22 cellular contexts compared by ENCODE assay signal in genomic region chr16:29864205-29864604, GRCh38. TPM values are rescaled to one million over a fixed set of nuclear protein-coding genes. Genes with fewer than 3 reads are reported as not detected.
A peak's percentile ranks its signal among the peaks of the same experiment; 100 is the strongest.
DNase-seq lines count a peak whose midpoint lies in the region; ATAC-seq, FAIRE-seq and TF ChIP-seq lines count a peak whose summit lies in the region.
"Had no signal": no experiment of that assay in that cellular context is flagged by ENCODE, and none has a peak within 500 bp of the region (broad histone marks: within the 10 kb centered on the region; RNA-seq: fewer than 3 reads in every experiment).

No MANE protein-coding gene starts in this region.

- H2AFZ ChIP-seq in mammary epithelial cell (ENCODE audit: low read depth, low read length) = no peak overlapping the region
- no peak overlapping the region for H2AFZ ChIP-seq in H1 (ENCODE audit: low read length)

- no peak overlapping the region for H3K14ac ChIP-seq in H1 (ENCODE audit: insufficient read length)

- H3K27me3 ChIP-seq in mammary epithelial cell (ENCODE audit: insufficient read depth, low read length) = no peaks in the 10 kb centered on the region
- no peaks in the 10 kb centered on the region for H3K27me3 ChIP-seq in H1 (replicated peaks in 1 of 4; ENCODE audit: control insufficient read depth in 3 of 4, extremely low read depth in 1 of 4, insufficient read depth in 3 of 4, low read length in 3 of 4)
- H3K27me3 ChIP-seq in ascending aorta = no peaks in the 10 kb centered on the region

- H3K27me3 Mint-ChIP-seq in MCF 10A (ENCODE audit: insufficient read depth, unreplicated experiment) (no peaks in the 10 kb centered on the region), immature natural killer cell (ENCODE audit: low read depth in 3 of 3) (peaks cover 0 to 5% (median 2%) of the 10 kb centered on the region in 3 donors)
- H3K27me3 Mint-ChIP-seq: activated naive CD8-positive, alpha-beta T cell; type B pancreatic cell had no signal

- H3K23ac ChIP-seq in H1 (ENCODE audit: insufficient read length) = no peak overlapping the region

- H2BK20ac ChIP-seq in H1 (ENCODE audit: low read length) = no peak overlapping the region

- dilution Hi-C loops in mammary epithelial cell (cut with HindIII; ENCODE audit: low sequenced_read_pairs) = loop anchor here (5.0 kb wide), 1 partner anchor 78 kb away; no protein-coding TSS in a partner anchor

- no peak overlapping the region for H2AK5ac ChIP-seq in H1 (ENCODE audit: low read depth, low read length)

- peaks cover 9% of the 10 kb centered on the region for H3K79me1 ChIP-seq in H1 (ENCODE audit: low read depth, low read length)

- TF ChIP-seq EP300 in H1 (IDR thresholded peaks at IDR 0.05; ENCODE audit: borderline replicate concordance in 1 of 2, low read depth in 2 of 2, low read length in 2 of 2) = no peak

- 0 out of 2 replicates have a peak overlapping the region, but pooled peaks have one; percentile 17 for H2BK12ac ChIP-seq in H1 (ENCODE audit: low read depth, low read length)

- H4K91ac ChIP-seq in H1 (replicated peaks; ENCODE audit: insufficient read length, low read length) = no peak overlapping the region

- H3K27ac ChIP-seq in mammary epithelial cell (ENCODE audit: insufficient read depth, low read depth, low read length) (no peak overlapping the region), H1 (ENCODE audit: low read depth, low read length) (no peak overlapping the region), ascending aorta (no peak overlapping the region)

- H3K9me3 ChIP-seq in mammary epithelial cell (replicated peaks; ENCODE audit: insufficient read depth, low read length) (no peaks in the 10 kb centered on the region), H1 (ENCODE audit: insufficient read depth in 2 of 2, low read depth in 1 of 2, low read length in 1 of 2) (no peaks in the 10 kb centered on the region), ascending aorta (no peaks in the 10 kb centered on the region)

- no peak for FAIRE-seq in H1 (lab: Jason Lieb, UNC)
- FAIRE-seq: islet of Langerhans had no signal

- H3K9me3 Mint-ChIP-seq in MCF 10A (ENCODE audit: unreplicated experiment) (no peaks in the 10 kb centered on the region), immature natural killer cell (no peaks in the 10 kb centered on the region)
- H3K9me3 Mint-ChIP-seq in stimulated activated effector memory CD8-positive, alpha-beta T cell treated with anti-CD3 and anti-CD28 coated beads, Interleukin-12 subunit alpha, Interleukin-12 subunit beta, amount 100 ng/mL, for 72 hours = no peaks in the 10 kb centered on the region
- H3K9me3 Mint-ChIP-seq: activated T-helper 2 cell treated with anti-CD3 and anti-CD28 coated beads, Interferon-gamma antibody, Interleukin-2, Interleukin-4, amounts not matched to agents 10 μg/mL and 5 μg/mL and 100 μg/mL, durations not matched to agents 14 hours and 24 hours and 36 hours; memory B cell; type B pancreatic cell had no signal

- H3K4ac ChIP-seq in H1 (replicated peaks; ENCODE audit: insufficient read length, low read depth, low read length) = peak overlapping the region; percentile 81

- 83% methylated on average over 7 of the region's 9 CpGs for WGBS in mammary epithelial cell (ENCODE audit: low coverage, missing lambda C conversion rate)
- WGBS in H1 (ENCODE audit: extremely low coverage in 1 of 2, insufficient coverage in 1 of 2, insufficient read length in 1 of 2, insufficient replicate concordance in 2 of 2, low coverage in 1 of 2, low lambda C conversion rate in 2 of 2, missing lambda C conversion rate in 1 of 2), 2 experiments = 88% methylated on average over 8 of the region's 9 CpGs; no CpG with 5 or more reads in 1 of the 2 experiments

- H3K27ac Mint-ChIP-seq in MCF 10A (ENCODE audit: low read depth, unreplicated experiment) (no peak overlapping the region), immature natural killer cell (peak overlapping the region in 1 of 6 donors; percentile 49)
- no peak overlapping the region for H3K27ac Mint-ChIP-seq in stimulated activated effector memory CD8-positive, alpha-beta T cell treated with anti-CD3 and anti-CD28 coated beads, Interleukin-12 subunit alpha, Interleukin-12 subunit beta, amount 100 ng/mL, for 72 hours

- in situ Hi-C loops in mammary epithelial cell (cut with MboI; ENCODE audit: low sequenced_read_pairs in 2 of 2) = no loop called here

- TF ChIP-seq RAD21 in H1 (IDR thresholded peaks at IDR 0.05 in 1 of 2, conservative IDR thresholded peaks at IDR 0.05 in 1 of 2; ENCODE audit: low read depth in 2 of 2, low read length in 2 of 2) = no peak

- no peaks in the 10 kb centered on the region for H4K20me1 ChIP-seq in mammary epithelial cell (ENCODE audit: insufficient read depth, low read length)
- peaks cover 0 to 5% of the 10 kb centered on the region in 2 experiments for H4K20me1 ChIP-seq in H1 (replicated peaks in 1 of 2; ENCODE audit: control insufficient read depth in 1 of 2, insufficient read depth in 2 of 2, low read length in 2 of 2)

- H3K9ac ChIP-seq in mammary epithelial cell (ENCODE audit: insufficient read depth, low read length) (no peak overlapping the region), H1 (replicated peaks in 1 of 4; ENCODE audit: extremely low read depth in 1 of 4, low read depth in 3 of 4, low read length in 3 of 4) (no peak overlapping the region)

- H3K4me1 Mint-ChIP-seq in MCF 10A (ENCODE audit: insufficient read depth, unreplicated experiment) (peaks cover 14% of the 10 kb centered on the region), immature natural killer cell (peaks cover 24 to 26% of the 10 kb centered on the region in 2 donors)
- peaks cover 19% of the 10 kb centered on the region for H3K4me1 Mint-ChIP-seq in stimulated activated effector memory CD8-positive, alpha-beta T cell treated with anti-CD3 and anti-CD28 coated beads, Interleukin-12 subunit alpha, Interleukin-12 subunit beta, amount 100 ng/mL, for 72 hours

- no peak overlapping the region for H2BK5ac ChIP-seq in H1 (ENCODE audit: low read depth, low read length)

- H4K5ac ChIP-seq in H1 (ENCODE audit: insufficient read length, low read depth, low read length) = no peak overlapping the region

- H3K4me3 Mint-ChIP-seq in MCF 10A (ENCODE audit: unreplicated experiment) = peak overlapping the region; percentile 99
- H3K4me3 Mint-ChIP-seq in stimulated activated effector memory CD8-positive, alpha-beta T cell treated with anti-CD3 and anti-CD28 coated beads, Interleukin-12 subunit alpha, Interleukin-12 subunit beta, amount 100 ng/mL, for 72 hours = peak overlapping the region; percentile 97
- no peak overlapping the region for H3K4me3 Mint-ChIP-seq in immature natural killer cell

- H3K79me2 ChIP-seq in mammary epithelial cell (ENCODE audit: insufficient read depth, low read length) = peaks cover 17% of the 10 kb centered on the region
- peaks cover 0 to 9% of the 10 kb centered on the region in 2 experiments; a peak in 2 of 4 replicates for H3K79me2 ChIP-seq in H1 (ENCODE audit: control insufficient read depth in 1 of 2, insufficient read depth in 2 of 2, low read length in 2 of 2)

- POLR2A ChIA-PET in MCF 10A (lab: Yijun Ruan, JAX) (interaction anchor here (1.1 to 2.1 kb wide), 3 partner anchors 17 to 131 kb away, joined by 3 to 8 read pairs (median 8); partner anchors contain the start of genes ASPHD1 and HIRIP3), H1 (lab: Charles Lee; ENCODE audit: partially characterized antibody) (interaction anchor here (0.6 to 2.4 kb wide), 6 partner anchors 9 to 74 kb away, joined by 3 to 9 read pairs (median 4); partner anchors contain the start of genes KIF22 and PAGR1)

- CTCF ChIA-PET in MCF 10A (lab: Yijun Ruan, JAX) = interaction anchor here (0.6 to 1.9 kb wide), 3 partner anchors 13 to 57 kb away, joined by 3 to 7 read pairs (median 6); no protein-coding TSS in a partner anchor
- CTCF ChIA-PET in mammary epithelial cell (lab: Charles Lee; ENCODE audit: low non-redundant PET) = interaction anchor here (0.7 kb wide), 1 partner anchor 109 kb away, joined by 4 read pairs; no protein-coding TSS in a partner anchor
- CTCF ChIA-PET in H1 (lab: Charles Lee; ENCODE audit: partially characterized antibody) = interaction anchor here (0.6 to 4.9 kb wide), 6 partner anchors 10 to 149 kb away, joined by 3 to 21 read pairs (median 5); no protein-coding TSS in a partner anchor

- no peak overlapping the region for H2BK15ac ChIP-seq in H1 (ENCODE audit: low read length)

- DNase-seq in MCF 10A (ENCODE audit: unreplicated experiment) (no peak), mammary epithelial cell (no peak), LNCaP clone FGC (ENCODE audit: low read depth) (no peak), H1 (ENCODE audit: low read depth in 1 of 2, low spot score in 2 of 2) (no peak), ascending aorta (ENCODE audit: low spot score in 2 of 2) (no peak), NCI-H1092 treated with DMSO at 0.1 percent for 48 hours (lab: John Stamatoyannopoulos, UW) (no peak), immature natural killer cell (no peak)
- DNase-seq in stimulated activated effector memory CD8-positive, alpha-beta T cell treated with anti-CD3 and anti-CD28 coated beads, Interleukin-12 subunit alpha, Interleukin-12 subunit beta, amount 100 ng/mL, for 72 hours (ENCODE audit: low spot score in 2 of 2) = no peak
- DNase-seq: ACHN; activated CD8-positive, alpha-beta T cell treated with anti-CD3 and anti-CD28 coated beads, Interleukin-2, amount 10 ng/mL, durations not matched to agents 7 days and 5 days; effector memory CD4-positive, alpha-beta T cell; erythroblast; HCEC 1CT; NCI-H146; NCI-H446; stimulated activated CD4-positive, alpha-beta T cell treated with anti-CD3 and anti-CD28 coated beads, Interleukin-12 subunit alpha, Interleukin-12 subunit beta, amount 100 ng/mL, for 4 hours; stimulated activated CD4-positive, alpha-beta T cell treated with anti-CD3 and anti-CD28 coated beads, Interleukin-4, amount 100 ng/mL, for 1 hour had no signal

- H3K36me3 ChIP-seq in mammary epithelial cell (ENCODE audit: insufficient read depth, low read length) (peaks cover 3% of the 10 kb centered on the region), H1 (ENCODE audit: control insufficient read depth in 2 of 4, insufficient read depth in 4 of 4, low read length in 3 of 4) (peaks cover 0 to 6% (median 1%) of the 10 kb centered on the region in 4 experiments; a peak in 5 of 8 replicates), ascending aorta (peaks cover 11 to 19% of the 10 kb centered on the region in 2 donors)

- no peak for ATAC-seq in stimulated activated effector memory CD8-positive, alpha-beta T cell treated with anti-CD3 and anti-CD28 coated beads, Interleukin-12 subunit alpha, Interleukin-12 subunit beta, amount 100 ng/mL, for 72 hours

- no peak overlapping the region for H3K56ac ChIP-seq in H1 (replicated peaks; ENCODE audit: insufficient read length, low read depth, low read length)

- H3K4me3 ChIP-seq in mammary epithelial cell (replicated peaks in 1 of 3; ENCODE audit: insufficient read depth in 1 of 3, low read depth in 2 of 3, low read length in 3 of 3) (no peak overlapping the region), LNCaP clone FGC (ENCODE audit: low read depth, low read length) (peak overlapping the region; percentile 89), H1 (ENCODE audit: extremely low read depth in 1 of 4, insufficient read depth in 2 of 4, low read depth in 3 of 4, low read length in 4 of 4) (no peak overlapping the region), ascending aorta (no peak overlapping the region)

- H3K23me2 ChIP-seq in H1 (ENCODE audit: low read depth, low read length) = peaks cover 8% of the 10 kb centered on the region; the same call in 1 of the 2 replicates

- no peak overlapping the region for H3K4me2 ChIP-seq in mammary epithelial cell (ENCODE audit: insufficient read depth, low read depth, low read length)
- peak overlapping the region in 1 of 2 experiments; percentile 64; a peak in 1 of 4 replicates for H3K4me2 ChIP-seq in H1 (ENCODE audit: insufficient read depth in 1 of 2, low read depth in 2 of 2, low read length in 2 of 2)

- TF ChIP-seq POLR2A in H1 (IDR thresholded peaks at IDR 0.05; ENCODE audit: control extremely low read depth in 1 of 2, low read depth in 2 of 2, low read length in 2 of 2) = no peak

- H3K36me3 Mint-ChIP-seq in MCF 10A (ENCODE audit: insufficient read depth, unreplicated experiment) (peaks cover 20% of the 10 kb centered on the region), immature natural killer cell (peaks cover 0 to 6% (median 3%) of the 10 kb centered on the region in 3 donors)
- H3K36me3 Mint-ChIP-seq in stimulated activated effector memory CD8-positive, alpha-beta T cell treated with anti-CD3 and anti-CD28 coated beads, Interleukin-12 subunit alpha, Interleukin-12 subunit beta, amount 100 ng/mL, for 72 hours = peaks cover 29% of the 10 kb centered on the region
- H3K36me3 Mint-ChIP-seq: activated naive CD8-positive, alpha-beta T cell had no signal

- H4K8ac ChIP-seq in H1 (ENCODE audit: extremely low read depth, insufficient read depth, low read length) = peak overlapping the region; percentile 45; the same call in 1 of the 2 replicates

- H3K18ac ChIP-seq in H1 (ENCODE audit: extremely low read depth, low read length) = no peak overlapping the region

- H2BK120ac ChIP-seq in H1 (replicated peaks; ENCODE audit: low read depth, low read length) = no peak overlapping the region

- BruUV-seq in MCF 10A (replicated peaks; lab: Mats Ljungman, UMichigan) = no TSS peak
- no TSS peak for BruUV-seq in mammary epithelial cell (replicated peaks; lab: Mats Ljungman, UMichigan)

- intact Hi-C loops in MCF 10A (cut with micrococcal nuclease) (loop anchor here (5.0 kb wide), 1 partner anchor 42 kb away; the partner anchor contains the start of gene MVP), mammary epithelial cell (cut with micrococcal nuclease) (no loop called here), ascending aorta (cut with DNase I) (loop anchor here (5.0 kb wide), 1 partner anchor 108 kb away; the partner anchor contains the start of gene TAOK2)

- TF ChIP-seq CTCF in MCF 10A (IDR thresholded peaks at IDR 0.05; ENCODE audit: unreplicated experiment) (no peak), mammary epithelial cell (conservative IDR thresholded peaks at IDR 0.05 in 1 of 2, IDR thresholded peaks at IDR 0.05 in 1 of 2; ENCODE audit: extremely low read depth in 1 of 2, insufficient read depth in 1 of 2, low read depth in 1 of 2, low read length in 2 of 2) (no peak), LNCaP clone FGC (IDR thresholded peaks at IDR 0.05; ENCODE audit: control insufficient read depth, extremely low read depth, insufficient read depth) (no peak), H1 (IDR thresholded peaks at IDR 0.05; ENCODE audit: control extremely low read depth in 1 of 3, insufficient read depth in 1 of 3, low read depth in 1 of 3, low read length in 3 of 3) (no peak), ascending aorta (IDR thresholded peaks at IDR 0.05) (no peak)

- peaks cover 3% of the 10 kb centered on the region for H3K4me1 ChIP-seq in mammary epithelial cell (ENCODE audit: insufficient read depth, low read length)
- peaks cover 0 to 7% (median 3%) of the 10 kb centered on the region in 4 experiments; a peak in 3 of 7 replicates for H3K4me1 ChIP-seq in H1 (replicated peaks in 1 of 4; ENCODE audit: control insufficient read depth in 3 of 4, insufficient read depth in 4 of 4, low read length in 3 of 4)
- H3K4me1 ChIP-seq in ascending aorta = peaks cover 4 to 16% of the 10 kb centered on the region in 2 donors

RNA-seq across cellular contexts. Expression of gene CDIPT, which starts 1.2 kb away (rescaled TPM):
- total RNA-seq in MCF 10A (2022) = 41.3 and 42.7 TPM in 2 replicates
- 10 to 100 TPM; 47.8 to 72.2 TPM for total RNA-seq in mammary epithelial cell
- polyA plus RNA-seq in mammary epithelial cell = 72.2 TPM
- 76.9 TPM for polyA minus RNA-seq in mammary epithelial cell
- total RNA-seq in H1 (2021; fragmentation: NEBNext Ultra II Directional; extraction: Animal tissue kit (Norgen Biotek cat#: 25700)) = 69.2 and 70.9 TPM in 2 replicates
- 140 and 190 TPM in 2 replicates for polyA plus RNA-seq in H1 (2011; rRNA removed)
- 121 TPM for polyA plus RNA-seq in H1 (2011; cell fraction: cytosol; rRNA removed)
- 112 TPM for polyA plus RNA-seq in H1 (2011; cell fraction: nucleus; rRNA removed)
- 68.6 to 81.2 TPM (median 78.1 TPM) in 4 replicates for polyA plus RNA-seq in H1 (2012, experiment 1 of 2)
- 94.9 TPM for polyA plus RNA-seq in H1 (2012, experiment 2 of 2)
- 63.4 TPM for polyA plus RNA-seq in H1 (2013, experiment 1 of 2)
- 67.9 TPM for polyA plus RNA-seq in H1 (2013, experiment 2 of 2)
- 50.1 and 60.7 TPM in 2 replicates for polyA minus RNA-seq in H1 (2011; rRNA and poly(A)+ RNA removed)
- 63.3 TPM for polyA minus RNA-seq in H1 (2011; cell fraction: cytosol; rRNA and poly(A)+ RNA removed)
- 28.2 TPM for polyA minus RNA-seq in H1 (2011; cell fraction: nucleus; rRNA and poly(A)+ RNA removed)
- 174 TPM for total RNA-seq in ascending aorta
- 100 to 1,000 TPM in 2 of 3 donors, 10 to 100 TPM in 1; 77.6 to 115 (median 110) TPM for polyA plus RNA-seq in immature natural killer cell

RNA-seq across cellular contexts. Expression of gene SEZ6L2, which starts 35.1 kb away (rescaled TPM):
- 1.9 and 3.2 TPM in 2 replicates for total RNA-seq in MCF 10A (2022)
- total RNA-seq in mammary epithelial cell = 10 to 100 TPM in 1 of 2 donors, 1 to 10 TPM in 1; 8.5 to 18.3 TPM
- polyA plus RNA-seq in mammary epithelial cell = 3.4 TPM
- polyA minus RNA-seq in mammary epithelial cell = 6.8 TPM
- 43.5 and 46.6 TPM in 2 replicates for total RNA-seq in H1 (2021; fragmentation: NEBNext Ultra II Directional; extraction: Animal tissue kit (Norgen Biotek cat#: 25700))
- 47.7 and 65.7 TPM in 2 replicates for polyA plus RNA-seq in H1 (2011; rRNA removed)
- polyA plus RNA-seq in H1 (2011; cell fraction: cytosol; rRNA removed) = 22.1 TPM
- polyA plus RNA-seq in H1 (2011; cell fraction: nucleus; rRNA removed) = 51.2 TPM
- polyA plus RNA-seq in H1 (2012, experiment 1 of 2) = 31.1 to 59.1 TPM (median 54.7 TPM) in 4 replicates
- 45.0 TPM for polyA plus RNA-seq in H1 (2012, experiment 2 of 2)
- 104 TPM for polyA plus RNA-seq in H1 (2013, experiment 1 of 2)
- 87.1 TPM for polyA plus RNA-seq in H1 (2013, experiment 2 of 2)
- polyA minus RNA-seq in H1 (2011; rRNA and poly(A)+ RNA removed) = 12.5 and 14.5 TPM in 2 replicates
- polyA minus RNA-seq in H1 (2011; cell fraction: cytosol; rRNA and poly(A)+ RNA removed) = 27.9 TPM
- 17.1 TPM for polyA minus RNA-seq in H1 (2011; cell fraction: nucleus; rRNA and poly(A)+ RNA removed)
- 0.21 TPM for total RNA-seq in ascending aorta
- polyA plus RNA-seq in immature natural killer cell = not detected
- total RNA-seq: activated CD8-positive, alpha-beta T cell treated with anti-CD3 and anti-CD28 coated beads, Interleukin-2, amount 10 ng/mL, durations not matched to agents 7 days and 5 days had no signal

RNA-seq across cellular contexts. Expression of gene ASPHD1, which starts 36.1 kb away (rescaled TPM):
- total RNA-seq in MCF 10A (2022) (4.8 and 5.7 TPM in 2 replicates), mammary epithelial cell (10 to 100 TPM in 1 of 2 donors, 1 to 10 TPM in 1; 1.5 to 14.7 TPM), ascending aorta (not detected)
- polyA plus RNA-seq in mammary epithelial cell (2.7 TPM), H1 (2011; rRNA removed) (14.1 and 14.5 TPM in 2 replicates), immature natural killer cell (not detected)
- polyA minus RNA-seq in mammary epithelial cell = not detected
- total RNA-seq in H1 (2021; fragmentation: NEBNext Ultra II Directional; extraction: Animal tissue kit (Norgen Biotek cat#: 25700)) = 17.8 and 18.6 TPM in 2 replicates
- 11.6 TPM for polyA plus RNA-seq in H1 (2011; cell fraction: cytosol; rRNA removed)
- polyA plus RNA-seq in H1 (2011; cell fraction: nucleus; rRNA removed) = 14.1 TPM
- polyA plus RNA-seq in H1 (2012, experiment 1 of 2) = 12.6 to 24.9 TPM (median 23.4 TPM) in 4 replicates
- 10.3 TPM for polyA plus RNA-seq in H1 (2012, experiment 2 of 2)
- polyA plus RNA-seq in H1 (2013, experiment 1 of 2) = 10.5 TPM
- 10.8 TPM for polyA plus RNA-seq in H1 (2013, experiment 2 of 2)
- polyA minus RNA-seq in H1 (2011; rRNA and poly(A)+ RNA removed) = 1.0 and 1.4 TPM in 2 replicates
- polyA minus RNA-seq in H1 (2011; cell fraction: cytosol; rRNA and poly(A)+ RNA removed) = 5.0 TPM
- 5.7 TPM for polyA minus RNA-seq in H1 (2011; cell fraction: nucleus; rRNA and poly(A)+ RNA removed)

RNA-seq across cellular contexts. Expression of gene MVP, which starts 43.9 kb away (rescaled TPM):
- 56.5 and 71.9 TPM in 2 replicates for total RNA-seq in MCF 10A (2022)
- total RNA-seq in mammary epithelial cell = 100 to 1,000 TPM; 116 to 138 TPM
- 102 TPM for polyA plus RNA-seq in mammary epithelial cell
- polyA minus RNA-seq in mammary epithelial cell = 493 TPM
- 1.9 and 2.9 TPM in 2 replicates for total RNA-seq in H1 (2021; fragmentation: NEBNext Ultra II Directional; extraction: Animal tissue kit (Norgen Biotek cat#: 25700))
- polyA plus RNA-seq in H1 (2011; rRNA removed) = 1.9 and 4.3 TPM in 2 replicates
- polyA plus RNA-seq in H1 (2011; cell fraction: cytosol; rRNA removed) = 4.8 TPM
- polyA plus RNA-seq in H1 (2011; cell fraction: nucleus; rRNA removed) = 18.5 TPM
- polyA plus RNA-seq in H1 (2012, experiment 1 of 2) = 2.4 to 5.6 TPM (median 3.9 TPM) in 4 replicates
- polyA plus RNA-seq in H1 (2012, experiment 2 of 2) = 1.9 TPM
- 1.4 TPM for polyA plus RNA-seq in H1 (2013, experiment 1 of 2)
- 1.6 TPM for polyA plus RNA-seq in H1 (2013, experiment 2 of 2)
- 6.9 and 15.2 TPM in 2 replicates for polyA minus RNA-seq in H1 (2011; rRNA and poly(A)+ RNA removed)
- polyA minus RNA-seq in H1 (2011; cell fraction: cytosol; rRNA and poly(A)+ RNA removed) = 4.5 TPM
- 3.7 TPM for polyA minus RNA-seq in H1 (2011; cell fraction: nucleus; rRNA and poly(A)+ RNA removed)
- 244 TPM for total RNA-seq in ascending aorta
- polyA plus RNA-seq in immature natural killer cell = 100 to 1,000 TPM; 103 to 195 (median 142) TPM

RNA-seq across cellular contexts. Expression of gene PAGR1, which starts 48.3 kb away (rescaled TPM):
- 21.3 and 25.0 TPM in 2 replicates for total RNA-seq in MCF 10A (2022)
- 10 to 100 TPM; 13.7 to 24.9 TPM for total RNA-seq in mammary epithelial cell
- 25.1 TPM for polyA plus RNA-seq in mammary epithelial cell
- polyA minus RNA-seq in mammary epithelial cell = 18.4 TPM
- 56.4 and 56.6 TPM in 2 replicates for total RNA-seq in H1 (2021; fragmentation: NEBNext Ultra II Directional; extraction: Animal tissue kit (Norgen Biotek cat#: 25700))
- 35.4 and 53.5 TPM in 2 replicates for polyA plus RNA-seq in H1 (2011; rRNA removed)
- polyA plus RNA-seq in H1 (2011; cell fraction: cytosol; rRNA removed) = 61.5 TPM
- 143 TPM for polyA plus RNA-seq in H1 (2011; cell fraction: nucleus; rRNA removed)
- polyA plus RNA-seq in H1 (2012, experiment 1 of 2) = 53.2 to 67.0 TPM (median 62.3 TPM) in 4 replicates
- polyA plus RNA-seq in H1 (2012, experiment 2 of 2) = 60.2 TPM
- polyA plus RNA-seq in H1 (2013, experiment 1 of 2) = 43.2 TPM
- polyA plus RNA-seq in H1 (2013, experiment 2 of 2) = 44.5 TPM
- polyA minus RNA-seq in H1 (2011; rRNA and poly(A)+ RNA removed) = 5.8 and 8.3 TPM in 2 replicates
- polyA minus RNA-seq in H1 (2011; cell fraction: cytosol; rRNA and poly(A)+ RNA removed) = 19.6 TPM
- 30.1 TPM for polyA minus RNA-seq in H1 (2011; cell fraction: nucleus; rRNA and poly(A)+ RNA removed)
- 54.3 TPM for total RNA-seq in ascending aorta
- 10 to 100 TPM; 44.8 to 55.2 (median 46.1) TPM for polyA plus RNA-seq in immature natural killer cell

Comparison
In these comparisons a context has a peak if more than half of its experiments do, and no peak if none do; other contexts are left out.
1. H3K4me3 Mint-ChIP-seq: peak in MCF 10A (single experiment) and stimulated activated effector memory CD8-positive, alpha-beta T cell treated with anti-CD3 and anti-CD28 coated beads, Interleukin-12 subunit alpha, Interleukin-12 subunit beta, amount 100 ng/mL, for 72 hours (single experiment); none in immature natural killer cell (0 of 5).